Comparison of ENCODE assay signal across 10 cellular contexts in genomic region chr10:124449170-124450009, GRCh38. TPM values are rescaled to one million over a fixed set of nuclear protein-coding genes. Genes with fewer than 3 reads are reported as not detected.
DNase-seq lines count a peak whose midpoint lies in the region; ATAC-seq and TF ChIP-seq lines count a peak whose summit lies in the region.
"Had no signal": no experiment of that assay in that cellular context is flagged by ENCODE, and none has a peak within 500 bp of the region (broad histone marks: within the 10 kb centered on the region; RNA-seq: fewer than 3 reads in every experiment).

No MANE protein-coding gene starts in this region.

- peak overlapping the region; percentile 52 for H3K4me3 Mint-ChIP-seq in activated naive CD4-positive, alpha-beta T cell treated with anti-CD3 and anti-CD28 coated beads, Interleukin-2, amount 50 U/mL, for 24 hours
- H3K4me3 Mint-ChIP-seq in activated naive CD8-positive, alpha-beta T cell treated with anti-CD3 and anti-CD28 coated beads, Interleukin-2, amount 10 ng/mL, durations not matched to agents 7 days and 5 days = peak overlapping the region; percentile 44

- no peak for TF ChIP-seq EP300 in gastroesophageal sphincter (IDR thresholded peaks at IDR 0.05)

- 4% methylated on average over 58 of the region's 58 CpGs for WGBS in liver
- WGBS in testis, 2 donors = 2% methylated on average over 44 of the region's 58 CpGs; no CpG with 5 or more reads in 1 of the 2 donors
- 0% methylated on average over 4 of the region's 58 CpGs; no CpG with 5 or more reads in 1 of the 2 donors for WGBS in gastroesophageal sphincter (ENCODE audit: low coverage in 1 of 2), 2 donors

- TF ChIP-seq CTCF in liver (IDR thresholded peaks at IDR 0.05; ENCODE audit: low read depth, low read length, missing input control) (no peak), testis (IDR thresholded peaks at IDR 0.05) (no peak), BE2C (IDR thresholded peaks at IDR 0.05; ENCODE audit: low read depth, low read length) (no peak), gastroesophageal sphincter (IDR thresholded peaks at IDR 0.05) (no peak)

- intact Hi-C loops in testis (cut with DNase I; ENCODE audit: low total_unique reads) = no loop called here

- H3K9me3 ChIP-seq in liver (ENCODE audit: control insufficient read depth in 4 of 4, low read length in 3 of 4) (no peaks in the 10 kb centered on the region), testis (no peaks in the 10 kb centered on the region), BE2C (no peaks in the 10 kb centered on the region), gastroesophageal sphincter (no peaks in the 10 kb centered on the region)

- H3K4me1 ChIP-seq in liver (ENCODE audit: control insufficient read depth in 4 of 4, insufficient read depth in 4 of 4, low read length in 3 of 4) = peaks cover 9 to 28% (median 20%) of the 10 kb centered on the region in 4 donors
- H3K4me1 ChIP-seq in testis = peaks cover 15% of the 10 kb centered on the region
- no peaks in the 10 kb centered on the region for H3K4me1 ChIP-seq in BE2C
- H3K4me1 ChIP-seq in gastroesophageal sphincter = peaks cover 0 to 37% (median 17%) of the 10 kb centered on the region in 3 donors

- H3K9ac ChIP-seq in liver (ENCODE audit: low read depth in 1 of 2, low read length in 2 of 2) = no peak overlapping the region

- H3K4me1 Mint-ChIP-seq in activated naive CD4-positive, alpha-beta T cell treated with anti-CD3 and anti-CD28 coated beads, Interleukin-2, amount 50 U/mL, for 24 hours = peaks cover 21% of the 10 kb centered on the region
- peaks cover 12% of the 10 kb centered on the region for H3K4me1 Mint-ChIP-seq in activated naive CD8-positive, alpha-beta T cell treated with anti-CD3 and anti-CD28 coated beads, Interleukin-2, amount 10 ng/mL, durations not matched to agents 7 days and 5 days

- ATAC-seq in activated naive CD8-positive, alpha-beta T cell treated with anti-CD3 and anti-CD28 coated beads, Interleukin-2, amount 10 ng/mL, durations not matched to agents 7 days and 5 days (ENCODE audit: low read depth) = no peak
- no peak for ATAC-seq in gastroesophageal sphincter
- ATAC-seq: CD8-positive, alpha-beta T cell had no signal

- H3K4me3 ChIP-seq in liver (ENCODE audit: low read depth in 1 of 3, low read length in 3 of 3) (peak overlapping the region in 1 of 3 donors; percentile 38), testis (peak overlapping the region; percentile 1 to 31), BE2C (ENCODE audit: low read depth, low read length) (no peak overlapping the region; the same call in 1 of the 2 replicates), gastroesophageal sphincter (peak overlapping the region in 1 of 2 donors; percentile 35)

- H3K36me3 Mint-ChIP-seq in activated naive CD4-positive, alpha-beta T cell treated with anti-CD3 and anti-CD28 coated beads, Interleukin-2, amount 50 U/mL, for 24 hours = no peaks in the 10 kb centered on the region
- H3K36me3 Mint-ChIP-seq in activated naive CD8-positive, alpha-beta T cell treated with anti-CD3 and anti-CD28 coated beads, Interleukin-2, amount 10 ng/mL, durations not matched to agents 7 days and 5 days = no peaks in the 10 kb centered on the region
- H3K36me3 Mint-ChIP-seq: CD8-positive, alpha-beta T cell had no signal

- H3K36me3 ChIP-seq in liver (ENCODE audit: control insufficient read depth in 4 of 4, insufficient read depth in 3 of 4, low read depth in 1 of 4, low read length in 3 of 4) (no peaks in the 10 kb centered on the region), testis (ENCODE audit: low read depth, missing control alignments) (no peaks in the 10 kb centered on the region), BE2C (no peaks in the 10 kb centered on the region), gastroesophageal sphincter (no peaks in the 10 kb centered on the region)

- no peak overlapping the region for H3K27ac Mint-ChIP-seq in activated naive CD4-positive, alpha-beta T cell treated with anti-CD3 and anti-CD28 coated beads, Interleukin-2, amount 50 U/mL, for 24 hours
- H3K27ac Mint-ChIP-seq in activated naive CD8-positive, alpha-beta T cell treated with anti-CD3 and anti-CD28 coated beads, Interleukin-2, amount 10 ng/mL, durations not matched to agents 7 days and 5 days = no peak overlapping the region
- H3K27ac Mint-ChIP-seq: CD8-positive, alpha-beta T cell had no signal

- no peak for TF ChIP-seq RAD21 in liver (IDR thresholded peaks at IDR 0.05)

- POLR2A ChIA-PET in activated naive CD8-positive, alpha-beta T cell treated with anti-CD3 and anti-CD28 coated beads, Interleukin-2, amount 10 ng/mL, durations not matched to agents 7 days and 5 days (lab: Charles Lee) = interaction anchor here (1.1 kb wide), 1 partner anchor 13 kb away, joined by 3 read pairs; the partner anchor contains the start of gene LHPP

- no peak overlapping the region for H3K27ac ChIP-seq in liver (ENCODE audit: low read depth in 1 of 2, low read length in 2 of 2)
- H3K27ac ChIP-seq in testis = no peak overlapping the region
- H3K27ac ChIP-seq in gastroesophageal sphincter = no peak overlapping the region

- TF ChIP-seq POLR2A in testis (IDR thresholded peaks at IDR 0.05) (no peak), gastroesophageal sphincter (IDR thresholded peaks at IDR 0.05) (no peak)

- H3K27me3 Mint-ChIP-seq in activated naive CD4-positive, alpha-beta T cell treated with anti-CD3 and anti-CD28 coated beads, Interleukin-2, amount 50 U/mL, for 24 hours = peaks cover 50% of the 10 kb centered on the region
- H3K27me3 Mint-ChIP-seq in activated naive CD8-positive, alpha-beta T cell treated with anti-CD3 and anti-CD28 coated beads, Interleukin-2, amount 10 ng/mL, durations not matched to agents 7 days and 5 days = peaks cover 89% of the 10 kb centered on the region

- no peaks in the 10 kb centered on the region for H3K9me3 Mint-ChIP-seq in activated naive CD4-positive, alpha-beta T cell treated with anti-CD3 and anti-CD28 coated beads, Interleukin-2, amount 50 U/mL, for 24 hours
- H3K9me3 Mint-ChIP-seq in activated naive CD8-positive, alpha-beta T cell treated with anti-CD3 and anti-CD28 coated beads, Interleukin-2, amount 10 ng/mL, durations not matched to agents 7 days and 5 days = no peaks in the 10 kb centered on the region
- H3K9me3 Mint-ChIP-seq: CD8-positive, alpha-beta T cell had no signal

- no peak for DNase-seq in activated naive CD4-positive, alpha-beta T cell treated with anti-CD3 and anti-CD28 coated beads, Interleukin-2, amount 50 U/mL, for 16 hours
- no peak for DNase-seq in activated naive CD8-positive, alpha-beta T cell treated with anti-CD3 and anti-CD28 coated beads, Interleukin-2, amount 10 ng/mL, durations not matched to agents 7 days and 5 days
- DNase-seq in testis = no peak
- DNase-seq in superior temporal gyrus (ENCODE audit: extremely low spot score) = no peak
- DNase-seq in BE2C = no peak
- DNase-seq: CD8-positive, alpha-beta T cell; foreskin melanocyte had no signal

- peaks cover 5 to 26% (median 20%) of the 10 kb centered on the region in 4 donors for H3K27me3 ChIP-seq in liver (ENCODE audit: control insufficient read depth in 4 of 4, insufficient read depth in 4 of 4, low read length in 3 of 4)
- peaks cover 5% of the 10 kb centered on the region for H3K27me3 ChIP-seq in testis
- H3K27me3 ChIP-seq in BE2C = peaks cover 96% of the 10 kb centered on the region
- H3K27me3 ChIP-seq in gastroesophageal sphincter = peaks cover 88% of the 10 kb centered on the region

RNA-seq across cellular contexts. Expression of gene NKX1-2, which starts 0.4 kb away (rescaled TPM):
- not detected for total RNA-seq in activated naive CD8-positive, alpha-beta T cell treated with anti-CD3 and anti-CD28 coated beads, Interleukin-2, amount 10 ng/mL, durations not matched to agents 7 days and 5 days
- total RNA-seq in liver (not detected), testis (under 1 TPM; 0.06 to 0.08 TPM), gastroesophageal sphincter (under 1 TPM in 1 of 4 donors, not detected in 3; 0.12 TPM)
- polyA plus RNA-seq in liver (not detected), testis (ENCODE audit: insufficient read depth, low read depth, low replicate concordance) (not detected)
- not detected for polyA plus RNA-seq in BE2C (2012; ENCODE audit: insufficient read depth, insufficient read length, low read depth)
- total RNA-seq: CD8-positive, alpha-beta T cell had no signal

RNA-seq across cellular contexts. Expression of gene LHPP, which starts 12.2 kb away (rescaled TPM):
- total RNA-seq in activated naive CD8-positive, alpha-beta T cell treated with anti-CD3 and anti-CD28 coated beads, Interleukin-2, amount 10 ng/mL, durations not matched to agents 7 days and 5 days = 10 to 100 TPM; 21.4 to 24.3 TPM
- total RNA-seq in liver (10 to 100 TPM; 15.9 to 25.7 TPM), testis (10 to 100 TPM; 34.2 to 46.0 TPM), gastroesophageal sphincter (10 to 100 TPM; 12.3 to 25.0 (median 16.2) TPM)
- polyA plus RNA-seq in liver (10 to 100 TPM; 26.7 to 39.9 TPM), testis (ENCODE audit: insufficient read depth, low read depth, low replicate concordance) (45.0 TPM)
- polyA plus RNA-seq in BE2C (2012; ENCODE audit: insufficient read depth, insufficient read length, low read depth) = 1.9 TPM

RNA-seq across cellular contexts. Expression of gene OAT, which starts 30.7 kb away (rescaled TPM):
- total RNA-seq in activated naive CD8-positive, alpha-beta T cell treated with anti-CD3 and anti-CD28 coated beads, Interleukin-2, amount 10 ng/mL, durations not matched to agents 7 days and 5 days = 10 to 100 TPM; 25.3 to 28.0 TPM
- 100 to 1,000 TPM in 1 of 2 donors, 10 to 100 TPM in 1; 67.8 to 255 TPM for total RNA-seq in liver
- polyA plus RNA-seq in liver = 10 to 100 TPM; 25.1 to 70.4 TPM
- total RNA-seq in testis = 100 to 1,000 TPM; 115 to 129 TPM
- 110 TPM for polyA plus RNA-seq in testis (ENCODE audit: insufficient read depth, low read depth, low replicate concordance)
- polyA plus RNA-seq in BE2C (2012; ENCODE audit: insufficient read depth, insufficient read length, low read depth) = 30.0 TPM
- total RNA-seq in gastroesophageal sphincter = 100 to 1,000 TPM; 139 to 205 (median 168) TPM
